17 cellular contexts compared by ENCODE assay signal in the genomic region with DNA sequence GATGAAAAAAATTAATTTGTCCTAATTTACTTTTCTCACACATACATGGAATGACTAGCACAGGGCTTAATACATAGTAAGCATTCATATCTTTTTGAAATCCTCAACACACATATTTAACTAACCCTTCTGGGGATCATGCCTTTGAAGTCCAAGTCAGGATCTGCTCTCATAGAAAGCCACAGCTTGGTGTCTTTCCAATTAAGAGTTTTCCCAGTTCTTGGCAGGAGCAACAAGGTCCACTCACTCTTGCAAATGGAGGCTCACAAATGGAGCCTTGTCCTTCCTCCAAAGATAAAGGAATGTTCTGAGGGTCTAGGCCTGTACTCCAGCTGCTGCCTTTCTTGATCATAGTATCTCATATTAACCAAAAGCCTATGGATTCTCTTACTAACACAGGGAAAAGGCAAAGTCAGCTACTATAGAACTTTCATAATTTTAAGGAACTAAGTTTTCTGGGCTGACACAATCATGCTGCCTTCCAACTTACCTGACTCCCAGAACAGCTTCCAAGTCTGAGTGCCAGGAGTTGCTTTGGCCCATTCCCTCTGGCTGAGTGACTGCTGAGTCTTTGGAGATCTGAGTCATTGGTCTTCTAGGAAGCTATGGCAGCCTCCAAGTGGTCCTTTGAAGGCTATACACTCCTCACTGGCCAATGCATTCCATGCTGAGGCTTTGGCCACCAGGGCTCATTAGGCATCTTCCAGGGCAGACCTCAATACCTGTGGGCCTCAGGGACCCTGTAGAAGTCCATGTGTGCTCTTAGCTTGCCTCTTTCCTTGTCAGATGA.
"Had no signal": no experiment of that assay in that cellular context is flagged by ENCODE, and none has a peak within 500 bp of the region (broad histone marks: within the 10 kb centered on the region; RNA-seq: fewer than 3 reads in every experiment).

No MANE protein-coding gene starts in this region.

- H3K36me3 ChIP-seq: cardiac muscle cell, neural progenitor cell, transverse colon, vagina had no signal

- H3K9me3 ChIP-seq: transverse colon, vagina had no signal

- H3K9me3 Mint-ChIP-seq: activated naive CD4-positive, alpha-beta T cell treated with anti-CD3 and anti-CD28 coated beads, Interleukin-2, amount 10 ng/mL, durations not matched to agents 7 days and 5 days; activated T-cell treated with anti-CD3 and anti-CD28 coated beads, Interleukin-2, amount 50 U/mL, for 24 hours; neural progenitor cell; stimulated activated effector memory CD8-positive, alpha-beta T cell treated with anti-CD3 and anti-CD28 coated beads, Interleukin-12 subunit alpha, Interleukin-12 subunit beta, amount 100 ng/mL, for 72 hours had no signal

- H3K4me3 ChIP-seq: cardiac muscle cell, lung, neural progenitor cell, transverse colon, vagina had no signal

- H3K4me1 Mint-ChIP-seq: activated naive CD4-positive, alpha-beta T cell treated with anti-CD3 and anti-CD28 coated beads, Interleukin-2, amount 10 ng/mL, durations not matched to agents 7 days and 5 days; neural progenitor cell; stimulated activated effector memory CD8-positive, alpha-beta T cell treated with anti-CD3 and anti-CD28 coated beads, Interleukin-12 subunit alpha, Interleukin-12 subunit beta, amount 100 ng/mL, for 72 hours had no signal

- H3K27ac Mint-ChIP-seq: activated CD8-positive, alpha-beta memory T cell treated with anti-CD3 and anti-CD28 coated beads, Interleukin-2, amount 10 ng/mL, durations not matched to agents 7 days and 5 days; activated naive CD4-positive, alpha-beta T cell treated with anti-CD3 and anti-CD28 coated beads, Interleukin-2, amount 10 ng/mL, durations not matched to agents 7 days and 5 days; activated T-cell treated with anti-CD3 and anti-CD28 coated beads, Interleukin-2, amount 50 U/mL, for 24 hours; neural progenitor cell; stimulated activated effector memory CD8-positive, alpha-beta T cell treated with anti-CD3 and anti-CD28 coated beads, Interleukin-12 subunit alpha, Interleukin-12 subunit beta, amount 100 ng/mL, for 72 hours had no signal

- H3K4me2 ChIP-seq: neural progenitor cell had no signal

- H3K27ac ChIP-seq: cardiac muscle cell, neural progenitor cell, transverse colon, vagina, VCaP had no signal

- DNase-seq: activated CD4-positive, alpha-beta T cell treated with anti-CD3 and anti-CD28 coated beads for 1 hour; activated CD4-positive, alpha-beta T cell treated with anti-CD3 and anti-CD28 coated beads, Interleukin-2, amount 50 U/mL, for 48 hours; activated CD8-positive, alpha-beta memory T cell treated with anti-CD3 and anti-CD28 coated beads, Interleukin-2, amount 10 ng/mL, durations not matched to agents 7 days and 5 days; activated naive CD4-positive, alpha-beta T cell treated with anti-CD3 and anti-CD28 coated beads, Interleukin-2, amount 10 ng/mL, durations not matched to agents 7 days and 5 days; activated T-cell treated with anti-CD3 and anti-CD28 coated beads, Interleukin-2, amount 50 U/mL, for 24 hours; foreskin melanocyte; head of caudate nucleus; left cardiac atrium; stimulated activated CD4-positive, alpha-beta T cell treated with anti-CD3 and anti-CD28 coated beads, Interleukin-1b, Interleukin-23, amount 100 ng/mL, for 48 hours; transverse colon had no signal

- H3K4me1 ChIP-seq: neural progenitor cell, transverse colon, vagina had no signal

- ATAC-seq: activated CD8-positive, alpha-beta memory T cell treated with anti-CD3 and anti-CD28 coated beads, Interleukin-2, amount 10 ng/mL, durations not matched to agents 7 days and 5 days; esophagus mucosa; left cardiac atrium; stimulated activated effector memory CD8-positive, alpha-beta T cell treated with anti-CD3 and anti-CD28 coated beads, Interleukin-12 subunit alpha, Interleukin-12 subunit beta, amount 100 ng/mL, for 72 hours had no signal

- H3K4me3 Mint-ChIP-seq: activated CD8-positive, alpha-beta memory T cell treated with anti-CD3 and anti-CD28 coated beads, Interleukin-2, amount 10 ng/mL, durations not matched to agents 7 days and 5 days; activated naive CD4-positive, alpha-beta T cell treated with anti-CD3 and anti-CD28 coated beads, Interleukin-2, amount 10 ng/mL, durations not matched to agents 7 days and 5 days; activated T-cell treated with anti-CD3 and anti-CD28 coated beads, Interleukin-2, amount 50 U/mL, for 24 hours; neural progenitor cell; stimulated activated effector memory CD8-positive, alpha-beta T cell treated with anti-CD3 and anti-CD28 coated beads, Interleukin-12 subunit alpha, Interleukin-12 subunit beta, amount 100 ng/mL, for 72 hours had no signal

- H3K27me3 ChIP-seq: cardiac muscle cell, neural progenitor cell, transverse colon, vagina had no signal

- H3K36me3 Mint-ChIP-seq: activated CD8-positive, alpha-beta memory T cell treated with anti-CD3 and anti-CD28 coated beads, Interleukin-2, amount 10 ng/mL, durations not matched to agents 7 days and 5 days; activated naive CD4-positive, alpha-beta T cell treated with anti-CD3 and anti-CD28 coated beads, Interleukin-2, amount 10 ng/mL, durations not matched to agents 7 days and 5 days; neural progenitor cell; stimulated activated effector memory CD8-positive, alpha-beta T cell treated with anti-CD3 and anti-CD28 coated beads, Interleukin-12 subunit alpha, Interleukin-12 subunit beta, amount 100 ng/mL, for 72 hours had no signal

- H3K9ac ChIP-seq: neural progenitor cell had no signal

- H2AFZ ChIP-seq: neural progenitor cell had no signal
